In the genomic region with DNA sequence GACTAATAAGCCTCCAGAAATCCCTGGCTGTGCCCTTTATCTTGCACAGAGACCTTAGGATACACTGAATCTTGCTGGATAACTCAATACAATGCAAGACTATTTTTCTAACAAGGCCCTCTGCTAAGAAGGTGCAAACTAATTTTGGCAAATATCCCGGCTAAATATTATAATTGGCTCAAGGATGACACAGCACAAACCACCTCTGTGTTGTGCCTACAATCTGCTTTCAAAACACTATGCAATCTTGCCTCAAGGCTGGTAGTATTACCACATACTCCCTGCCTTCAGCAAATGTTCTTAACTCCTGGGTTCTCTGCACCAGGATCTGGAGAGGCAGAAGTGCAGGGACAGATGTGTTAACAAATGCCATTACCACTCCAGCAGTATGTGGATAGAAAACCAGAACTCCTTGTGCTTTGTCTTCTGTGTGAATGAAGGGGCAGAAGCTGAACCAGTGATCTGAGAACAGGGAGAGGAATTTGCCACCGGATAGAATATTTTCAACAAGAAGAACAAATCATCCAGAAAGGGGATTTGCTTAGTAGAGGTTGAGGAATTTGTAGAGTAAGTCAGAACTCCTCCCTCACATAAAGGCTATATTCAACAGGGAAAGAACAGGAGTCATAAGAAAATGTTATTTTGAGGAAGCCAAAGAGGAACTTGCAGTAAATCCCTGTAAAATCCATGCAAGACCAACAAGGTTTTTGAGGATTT, we compare ENCODE assay signal across 8 cellular contexts.
DNase-seq lines count a peak whose midpoint lies in the region; ATAC-seq, FAIRE-seq and TF ChIP-seq lines count a peak whose summit lies in the region.

No MANE protein-coding gene starts in this region.

- no peak overlapping the region for H3K27ac Mint-ChIP-seq in activated naive CD8-positive, alpha-beta T cell treated with anti-CD3 and anti-CD28 coated beads for 36 hours

- DNase-seq in GF-D8 (lab: John Stamatoyannopoulos, UW), result peak; percentile 84
- peak; percentile 73 for DNase-seq in SK-MEL-5 (ENCODE audit: low read depth, low spot score)
- DNase-seq in foreskin keratinocyte, result peak; percentile 44 to 70
- DNase-seq in renal cortical epithelial cell (ENCODE audit: low read depth), result peak; percentile 93
- no peak for DNase-seq in activated naive CD8-positive, alpha-beta T cell treated with anti-CD3 and anti-CD28 coated beads for 36 hours
- DNase-seq in urothelium cell line (ENCODE audit: low spot score), result no peak

- H3K4me3 Mint-ChIP-seq in activated naive CD8-positive, alpha-beta T cell treated with anti-CD3 and anti-CD28 coated beads for 36 hours, result no peak overlapping the region

- no peaks in the 10 kb centered on the region for H3K27me3 ChIP-seq in foreskin keratinocyte

- peaks cover 5% of the 10 kb centered on the region for H3K4me1 ChIP-seq in foreskin keratinocyte

- H3K4me1 Mint-ChIP-seq in activated naive CD8-positive, alpha-beta T cell treated with anti-CD3 and anti-CD28 coated beads for 36 hours, result no peaks in the 10 kb centered on the region

- no peaks in the 10 kb centered on the region for H3K9me3 Mint-ChIP-seq in activated naive CD8-positive, alpha-beta T cell treated with anti-CD3 and anti-CD28 coated beads for 36 hours

- no peak for FAIRE-seq in urothelium cell line (lab: Jason Lieb, UNC)

- peaks cover 3% of the 10 kb centered on the region for H3K27me3 Mint-ChIP-seq in activated naive CD8-positive, alpha-beta T cell treated with anti-CD3 and anti-CD28 coated beads for 36 hours

- peak; percentile 37 for ATAC-seq in foreskin keratinocyte
- no peak for ATAC-seq in GM19395 (IDR thresholded peaks at IDR 0.05; ENCODE audit: unreplicated experiment)
- no peak for ATAC-seq in GM21381 (IDR thresholded peaks at IDR 0.05; ENCODE audit: unreplicated experiment)

- in situ Hi-C loops in SK-MEL-5 (cut with HindIII; ENCODE audit: low pct_unique_long_range_greater_than_20kb, low sequenced_read_pairs), result no loop called here

- TF ChIP-seq CTCF in foreskin keratinocyte (conservative IDR thresholded peaks at IDR 0.05), result no peak

- H3K27ac ChIP-seq in foreskin keratinocyte, result no peak overlapping the region

- no peaks in the 10 kb centered on the region for H3K36me3 Mint-ChIP-seq in activated naive CD8-positive, alpha-beta T cell treated with anti-CD3 and anti-CD28 coated beads for 36 hours

Comparison
In these comparisons a context has a peak if more than half of its experiments do, and no peak if none do; other contexts are left out.
1. DNase-seq: peak in GF-D8 (single experiment), SK-MEL-5 (single experiment), foreskin keratinocyte (2 of 2) and renal cortical epithelial cell (single experiment); none in activated naive CD8-positive, alpha-beta T cell treated with anti-CD3 and anti-CD28 coated beads for 36 hours (single experiment) and urothelium cell line (single experiment).